2 cellular contexts compared by ENCODE assay signal in the genomic region with DNA sequence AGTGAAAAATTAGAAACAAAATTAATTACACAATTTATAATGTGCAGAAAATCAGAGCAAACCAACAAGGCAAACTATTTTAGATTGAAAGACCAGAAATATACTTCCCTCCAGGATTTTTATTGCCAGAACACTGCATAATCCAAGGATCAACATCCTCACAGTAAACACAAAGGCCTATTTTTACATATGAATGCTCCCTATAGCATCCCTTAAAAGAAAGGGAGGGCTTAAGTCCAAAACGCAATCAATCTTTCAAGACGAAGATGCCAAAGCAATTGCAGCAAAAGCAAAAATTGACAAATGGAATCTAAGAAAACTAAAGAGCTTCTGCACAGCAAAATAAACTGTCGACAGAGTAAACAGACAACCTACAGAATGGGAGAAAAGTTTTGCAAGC.
TF ChIP-seq lines count a peak whose summit lies in the region.

No MANE protein-coding gene starts in this region.

TF ChIP-seq in GM23338, 12 proteins besides CTCF, POLR2A, EP300 and RAD21:
- TF ChIP-seq POLR2AphosphoS5 (IDR thresholded peaks at IDR 0.05; ENCODE audit: low read depth) (no peak), ZNF114 (CRISPR knock-in tag; IDR thresholded peaks at IDR 0.05) (no peak), CREB1 (CRISPR knock-in tag; IDR thresholded peaks at IDR 0.05; ENCODE audit: low read depth) (no peak)
- TF ChIP-seq, protein P1, sequence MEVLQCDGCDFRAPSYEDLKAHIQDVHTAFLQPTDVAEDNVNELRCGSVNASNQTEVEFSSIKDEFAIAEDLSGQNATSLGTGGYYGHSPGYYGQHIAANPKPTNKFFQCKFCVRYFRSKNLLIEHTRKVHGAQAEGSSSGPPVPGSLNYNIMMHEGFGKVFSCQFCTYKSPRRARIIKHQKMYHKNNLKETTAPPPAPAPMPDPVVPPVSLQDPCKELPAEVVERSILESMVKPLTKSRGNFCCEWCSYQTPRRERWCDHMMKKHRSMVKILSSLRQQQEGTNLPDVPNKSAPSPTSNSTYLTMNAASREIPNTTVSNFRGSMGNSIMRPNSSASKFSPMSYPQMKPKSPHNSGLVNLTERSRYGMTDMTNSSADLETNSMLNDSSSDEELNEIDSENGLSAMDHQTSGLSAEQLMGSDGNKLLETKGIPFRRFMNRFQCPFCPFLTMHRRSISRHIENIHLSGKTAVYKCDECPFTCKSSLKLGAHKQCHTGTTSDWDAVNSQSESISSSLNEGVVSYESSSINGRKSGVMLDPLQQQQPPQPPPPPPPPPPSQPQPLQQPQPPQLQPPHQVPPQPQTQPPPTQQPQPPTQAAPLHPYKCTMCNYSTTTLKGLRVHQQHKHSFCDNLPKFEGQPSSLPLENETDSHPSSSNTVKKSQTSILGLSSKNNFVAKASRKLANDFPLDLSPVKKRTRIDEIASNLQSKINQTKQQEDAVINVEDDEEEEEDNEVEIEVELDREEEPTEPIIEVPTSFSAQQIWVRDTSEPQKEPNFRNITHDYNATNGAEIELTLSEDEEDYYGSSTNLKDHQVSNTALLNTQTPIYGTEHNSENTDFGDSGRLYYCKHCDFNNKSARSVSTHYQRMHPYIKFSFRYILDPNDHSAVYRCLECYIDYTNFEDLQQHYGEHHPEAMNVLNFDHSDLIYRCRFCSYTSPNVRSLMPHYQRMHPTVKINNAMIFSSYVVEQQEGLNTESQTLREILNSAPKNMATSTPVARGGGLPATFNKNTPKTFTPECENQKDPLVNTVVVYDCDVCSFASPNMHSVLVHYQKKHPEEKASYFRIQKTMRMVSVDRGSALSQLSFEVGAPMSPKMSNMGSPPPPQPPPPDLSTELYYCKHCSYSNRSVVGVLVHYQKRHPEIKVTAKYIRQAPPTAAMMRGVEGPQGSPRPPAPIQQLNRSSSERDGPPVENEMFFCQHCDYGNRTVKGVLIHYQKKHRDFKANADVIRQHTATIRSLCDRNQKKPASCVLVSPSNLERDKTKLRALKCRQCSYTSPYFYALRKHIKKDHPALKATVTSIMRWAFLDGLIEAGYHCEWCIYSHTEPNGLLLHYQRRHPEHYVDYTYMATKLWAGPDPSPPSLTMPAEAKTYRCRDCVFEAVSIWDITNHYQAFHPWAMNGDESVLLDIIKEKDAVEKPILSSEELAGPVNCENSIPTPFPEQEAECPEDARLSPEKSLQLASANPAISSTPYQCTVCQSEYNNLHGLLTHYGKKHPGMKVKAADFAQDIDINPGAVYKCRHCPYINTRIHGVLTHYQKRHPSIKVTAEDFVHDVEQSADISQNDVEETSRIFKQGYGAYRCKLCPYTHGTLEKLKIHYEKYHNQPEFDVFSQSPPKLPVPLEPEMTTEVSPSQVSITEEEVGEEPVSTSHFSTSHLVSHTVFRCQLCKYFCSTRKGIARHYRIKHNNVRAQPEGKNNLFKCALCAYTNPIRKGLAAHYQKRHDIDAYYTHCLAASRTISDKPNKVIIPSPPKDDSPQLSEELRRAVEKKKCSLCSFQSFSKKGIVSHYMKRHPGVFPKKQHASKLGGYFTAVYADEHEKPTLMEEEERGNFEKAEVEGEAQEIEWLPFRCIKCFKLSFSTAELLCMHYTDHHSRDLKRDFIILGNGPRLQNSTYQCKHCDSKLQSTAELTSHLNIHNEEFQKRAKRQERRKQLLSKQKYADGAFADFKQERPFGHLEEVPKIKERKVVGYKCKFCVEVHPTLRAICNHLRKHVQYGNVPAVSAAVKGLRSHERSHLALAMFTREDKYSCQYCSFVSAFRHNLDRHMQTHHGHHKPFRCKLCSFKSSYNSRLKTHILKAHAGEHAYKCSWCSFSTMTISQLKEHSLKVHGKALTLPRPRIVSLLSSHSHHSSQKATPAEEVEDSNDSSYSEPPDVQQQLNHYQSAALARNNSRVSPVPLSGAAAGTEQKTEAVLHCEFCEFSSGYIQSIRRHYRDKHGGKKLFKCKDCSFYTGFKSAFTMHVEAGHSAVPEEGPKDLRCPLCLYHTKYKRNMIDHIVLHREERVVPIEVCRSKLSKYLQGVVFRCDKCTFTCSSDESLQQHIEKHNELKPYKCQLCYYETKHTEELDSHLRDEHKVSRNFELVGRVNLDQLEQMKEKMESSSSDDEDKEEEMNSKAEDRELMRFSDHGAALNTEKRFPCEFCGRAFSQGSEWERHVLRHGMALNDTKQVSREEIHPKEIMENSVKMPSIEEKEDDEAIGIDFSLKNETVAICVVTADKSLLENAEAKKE (CRISPR knock-in tag; IDR thresholded peaks at IDR 0.05): no peak
- TF ChIP-seq, protein P2, sequence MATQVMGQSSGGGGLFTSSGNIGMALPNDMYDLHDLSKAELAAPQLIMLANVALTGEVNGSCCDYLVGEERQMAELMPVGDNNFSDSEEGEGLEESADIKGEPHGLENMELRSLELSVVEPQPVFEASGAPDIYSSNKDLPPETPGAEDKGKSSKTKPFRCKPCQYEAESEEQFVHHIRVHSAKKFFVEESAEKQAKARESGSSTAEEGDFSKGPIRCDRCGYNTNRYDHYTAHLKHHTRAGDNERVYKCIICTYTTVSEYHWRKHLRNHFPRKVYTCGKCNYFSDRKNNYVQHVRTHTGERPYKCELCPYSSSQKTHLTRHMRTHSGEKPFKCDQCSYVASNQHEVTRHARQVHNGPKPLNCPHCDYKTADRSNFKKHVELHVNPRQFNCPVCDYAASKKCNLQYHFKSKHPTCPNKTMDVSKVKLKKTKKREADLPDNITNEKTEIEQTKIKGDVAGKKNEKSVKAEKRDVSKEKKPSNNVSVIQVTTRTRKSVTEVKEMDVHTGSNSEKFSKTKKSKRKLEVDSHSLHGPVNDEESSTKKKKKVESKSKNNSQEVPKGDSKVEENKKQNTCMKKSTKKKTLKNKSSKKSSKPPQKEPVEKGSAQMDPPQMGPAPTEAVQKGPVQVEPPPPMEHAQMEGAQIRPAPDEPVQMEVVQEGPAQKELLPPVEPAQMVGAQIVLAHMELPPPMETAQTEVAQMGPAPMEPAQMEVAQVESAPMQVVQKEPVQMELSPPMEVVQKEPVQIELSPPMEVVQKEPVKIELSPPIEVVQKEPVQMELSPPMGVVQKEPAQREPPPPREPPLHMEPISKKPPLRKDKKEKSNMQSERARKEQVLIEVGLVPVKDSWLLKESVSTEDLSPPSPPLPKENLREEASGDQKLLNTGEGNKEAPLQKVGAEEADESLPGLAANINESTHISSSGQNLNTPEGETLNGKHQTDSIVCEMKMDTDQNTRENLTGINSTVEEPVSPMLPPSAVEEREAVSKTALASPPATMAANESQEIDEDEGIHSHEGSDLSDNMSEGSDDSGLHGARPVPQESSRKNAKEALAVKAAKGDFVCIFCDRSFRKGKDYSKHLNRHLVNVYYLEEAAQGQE (IDR thresholded peaks at IDR 0.05; ENCODE audit: unreplicated experiment): no peak
- TF ChIP-seq, protein P3, sequence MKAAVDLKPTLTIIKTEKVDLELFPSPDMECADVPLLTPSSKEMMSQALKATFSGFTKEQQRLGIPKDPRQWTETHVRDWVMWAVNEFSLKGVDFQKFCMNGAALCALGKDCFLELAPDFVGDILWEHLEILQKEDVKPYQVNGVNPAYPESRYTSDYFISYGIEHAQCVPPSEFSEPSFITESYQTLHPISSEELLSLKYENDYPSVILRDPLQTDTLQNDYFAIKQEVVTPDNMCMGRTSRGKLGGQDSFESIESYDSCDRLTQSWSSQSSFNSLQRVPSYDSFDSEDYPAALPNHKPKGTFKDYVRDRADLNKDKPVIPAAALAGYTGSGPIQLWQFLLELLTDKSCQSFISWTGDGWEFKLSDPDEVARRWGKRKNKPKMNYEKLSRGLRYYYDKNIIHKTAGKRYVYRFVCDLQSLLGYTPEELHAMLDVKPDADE (IDR thresholded peaks at IDR 0.05): no peak
TF ChIP-seq in GM23338: peak in this region for 0.

TF ChIP-seq in K562, 482 proteins besides CTCF, POLR2A, EP300 and RAD21:
- no peak for TF ChIP-seq DDX20 (tag; IDR thresholded peaks at IDR 0.05; ENCODE audit: low read depth)
- no peak for TF ChIP-seq KAT2B (IDR thresholded peaks at IDR 0.05; ENCODE audit: low read depth, low read length)
- no peak for TF ChIP-seq FOXJ2 (tag; IDR thresholded peaks at IDR 0.05)
- TF ChIP-seq, protein P4, sequence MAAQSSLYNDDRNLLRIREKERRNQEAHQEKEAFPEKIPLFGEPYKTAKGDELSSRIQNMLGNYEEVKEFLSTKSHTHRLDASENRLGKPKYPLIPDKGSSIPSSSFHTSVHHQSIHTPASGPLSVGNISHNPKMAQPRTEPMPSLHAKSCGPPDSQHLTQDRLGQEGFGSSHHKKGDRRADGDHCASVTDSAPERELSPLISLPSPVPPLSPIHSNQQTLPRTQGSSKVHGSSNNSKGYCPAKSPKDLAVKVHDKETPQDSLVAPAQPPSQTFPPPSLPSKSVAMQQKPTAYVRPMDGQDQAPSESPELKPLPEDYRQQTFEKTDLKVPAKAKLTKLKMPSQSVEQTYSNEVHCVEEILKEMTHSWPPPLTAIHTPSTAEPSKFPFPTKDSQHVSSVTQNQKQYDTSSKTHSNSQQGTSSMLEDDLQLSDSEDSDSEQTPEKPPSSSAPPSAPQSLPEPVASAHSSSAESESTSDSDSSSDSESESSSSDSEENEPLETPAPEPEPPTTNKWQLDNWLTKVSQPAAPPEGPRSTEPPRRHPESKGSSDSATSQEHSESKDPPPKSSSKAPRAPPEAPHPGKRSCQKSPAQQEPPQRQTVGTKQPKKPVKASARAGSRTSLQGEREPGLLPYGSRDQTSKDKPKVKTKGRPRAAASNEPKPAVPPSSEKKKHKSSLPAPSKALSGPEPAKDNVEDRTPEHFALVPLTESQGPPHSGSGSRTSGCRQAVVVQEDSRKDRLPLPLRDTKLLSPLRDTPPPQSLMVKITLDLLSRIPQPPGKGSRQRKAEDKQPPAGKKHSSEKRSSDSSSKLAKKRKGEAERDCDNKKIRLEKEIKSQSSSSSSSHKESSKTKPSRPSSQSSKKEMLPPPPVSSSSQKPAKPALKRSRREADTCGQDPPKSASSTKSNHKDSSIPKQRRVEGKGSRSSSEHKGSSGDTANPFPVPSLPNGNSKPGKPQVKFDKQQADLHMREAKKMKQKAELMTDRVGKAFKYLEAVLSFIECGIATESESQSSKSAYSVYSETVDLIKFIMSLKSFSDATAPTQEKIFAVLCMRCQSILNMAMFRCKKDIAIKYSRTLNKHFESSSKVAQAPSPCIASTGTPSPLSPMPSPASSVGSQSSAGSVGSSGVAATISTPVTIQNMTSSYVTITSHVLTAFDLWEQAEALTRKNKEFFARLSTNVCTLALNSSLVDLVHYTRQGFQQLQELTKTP (IDR thresholded peaks at IDR 0.05; ENCODE audit: low read depth in 1 of 2, partially characterized antibody in 2 of 2): no peak
- no peak for TF ChIP-seq NFATC3 (IDR thresholded peaks at IDR 0.05)
- TF ChIP-seq, protein P5, sequence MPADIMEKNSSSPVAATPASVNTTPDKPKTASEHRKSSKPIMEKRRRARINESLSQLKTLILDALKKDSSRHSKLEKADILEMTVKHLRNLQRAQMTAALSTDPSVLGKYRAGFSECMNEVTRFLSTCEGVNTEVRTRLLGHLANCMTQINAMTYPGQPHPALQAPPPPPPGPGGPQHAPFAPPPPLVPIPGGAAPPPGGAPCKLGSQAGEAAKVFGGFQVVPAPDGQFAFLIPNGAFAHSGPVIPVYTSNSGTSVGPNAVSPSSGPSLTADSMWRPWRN (IDR thresholded peaks at IDR 0.05; ENCODE audit: low read depth): no peak
- no peak for TF ChIP-seq XRCC4 (IDR thresholded peaks at IDR 0.05; ENCODE audit: extremely low read depth, insufficient read depth, insufficient read length)
- TF ChIP-seq PRPF4 (IDR thresholded peaks at IDR 0.05; ENCODE audit: insufficient read depth, low read depth, low read length, poor library complexity, severe bottlenecking): no peak
- no peak for TF ChIP-seq ZSCAN29 (IDR thresholded peaks at IDR 0.05)
- TF ChIP-seq FOXK1 (CRISPR knock-in tag; IDR thresholded peaks at IDR 0.05; ENCODE audit: borderline replicate concordance): no peak
- TF ChIP-seq PRMT5 (CRISPR knock-in tag; IDR thresholded peaks at IDR 0.05): no peak
- TF ChIP-seq SUPT5H (IDR thresholded peaks at IDR 0.05): no peak
- TF ChIP-seq, protein P6, sequence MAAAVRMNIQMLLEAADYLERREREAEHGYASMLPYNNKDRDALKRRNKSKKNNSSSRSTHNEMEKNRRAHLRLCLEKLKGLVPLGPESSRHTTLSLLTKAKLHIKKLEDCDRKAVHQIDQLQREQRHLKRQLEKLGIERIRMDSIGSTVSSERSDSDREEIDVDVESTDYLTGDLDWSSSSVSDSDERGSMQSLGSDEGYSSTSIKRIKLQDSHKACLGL (CRISPR knock-in tag; IDR thresholded peaks at IDR 0.05; ENCODE audit: borderline replicate concordance, poor library complexity, severe bottlenecking): no peak
- TF ChIP-seq ZNF57 (CRISPR knock-in tag; IDR thresholded peaks at IDR 0.05): no peak
- TF ChIP-seq SREBF2 (CRISPR knock-in tag; IDR thresholded peaks at IDR 0.05): no peak
- TF ChIP-seq MYNN (IDR thresholded peaks at IDR 0.05): no peak
- TF ChIP-seq MYNN (CRISPR knock-in tag; IDR thresholded peaks at IDR 0.05): no peak
- no peak for TF ChIP-seq FOXA3 (CRISPR knock-in tag; conservative IDR thresholded peaks at IDR 0.05 in 1 of 2, IDR thresholded peaks at IDR 0.05 in 1 of 2)
- TF ChIP-seq, protein P7, sequence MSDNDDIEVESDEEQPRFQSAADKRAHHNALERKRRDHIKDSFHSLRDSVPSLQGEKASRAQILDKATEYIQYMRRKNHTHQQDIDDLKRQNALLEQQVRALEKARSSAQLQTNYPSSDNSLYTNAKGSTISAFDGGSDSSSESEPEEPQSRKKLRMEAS (CRISPR knock-in tag; IDR thresholded peaks at IDR 0.05): no peak
- TF ChIP-seq KLF13 (tag; IDR thresholded peaks at IDR 0.05; ENCODE audit: borderline replicate concordance, low read depth): no peak
- TF ChIP-seq, protein P8, sequence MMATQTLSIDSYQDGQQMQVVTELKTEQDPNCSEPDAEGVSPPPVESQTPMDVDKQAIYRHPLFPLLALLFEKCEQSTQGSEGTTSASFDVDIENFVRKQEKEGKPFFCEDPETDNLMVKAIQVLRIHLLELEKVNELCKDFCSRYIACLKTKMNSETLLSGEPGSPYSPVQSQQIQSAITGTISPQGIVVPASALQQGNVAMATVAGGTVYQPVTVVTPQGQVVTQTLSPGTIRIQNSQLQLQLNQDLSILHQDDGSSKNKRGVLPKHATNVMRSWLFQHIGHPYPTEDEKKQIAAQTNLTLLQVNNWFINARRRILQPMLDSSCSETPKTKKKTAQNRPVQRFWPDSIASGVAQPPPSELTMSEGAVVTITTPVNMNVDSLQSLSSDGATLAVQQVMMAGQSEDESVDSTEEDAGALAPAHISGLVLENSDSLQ (IDR thresholded peaks at IDR 0.05): no peak
TF ChIP-seq in K562: peak in this region for 0.
